Comparison of ENCODE assay signal across 8 cellular contexts in genomic region chr10:103224721-103225120, GRCh38. TPM values are rescaled to one million over a fixed set of nuclear protein-coding genes. Genes with fewer than 3 reads are reported as not detected.
"Had no signal": no experiment of that assay in that cellular context is flagged by ENCODE, and none has a peak within 500 bp of the region (broad histone marks: within the 10 kb centered on the region; RNA-seq: fewer than 3 reads in every experiment).

No MANE protein-coding gene starts in this region.

RNA-seq across cellular contexts. Expression of gene RPEL1, which starts 21.0 kb away (rescaled TPM):
- total RNA-seq: HT1080; LHCN-M2; MCF 10A; OCI-LY7; PC-3; SJCRH30; T-helper 1 cell treated with Interleukin-12 subunit alpha and Interleukin-12 subunit beta and Interleukin-4 antibody, amounts not matched to agents 30 ng/mL and 1 ng/mL, for 36 hours had no signal

RNA-seq across cellular contexts. Expression of gene INA, which starts 52.2 kb away (rescaled TPM):
- total RNA-seq: HT1080, LHCN-M2, MCF 10A, NCI-H460, OCI-LY7, PC-3, SJCRH30 had no signal
